In genomic region chr17:72725432-72726068, GRCh38 we compare ENCODE assay signal across 8 cellular contexts.
A peak's percentile ranks its signal among the peaks of the same experiment; 100 is the strongest.
DNase-seq lines count a peak whose midpoint lies in the region; ATAC-seq, FAIRE-seq and TF ChIP-seq lines count a peak whose summit lies in the region.

No MANE protein-coding gene starts in this region.

- intact Hi-C loops in K562 (cut with micrococcal nuclease) = loop anchor here (1.0 to 5.0 kb wide), 5 partner anchors 165 to 529 kb away; partner anchors contain the start of gene COG1

- no peak overlapping the region for H3K27ac ChIP-seq in K562 (ENCODE audit: extremely low read depth, low read depth, low read length)

- no peaks in the 10 kb centered on the region for H3K27me3 ChIP-seq in K562 (ENCODE audit: control insufficient read depth in 2 of 2, insufficient read depth in 2 of 2, low read length in 2 of 2)

- FAIRE-seq in H54 (lab: Jason Lieb, UNC) (no peak), K562 (lab: Jason Lieb, UNC) (peak; percentile 87)

- H4K20me1 ChIP-seq in K562 (replicated peaks; ENCODE audit: control insufficient read depth, insufficient read depth, low read length) = no peaks in the 10 kb centered on the region; the same call in 1 of the 2 replicates

- H3K9me1 ChIP-seq in K562 (ENCODE audit: control insufficient read depth, insufficient read depth, low read length) = no peaks in the 10 kb centered on the region

- DNase-seq in COLO668 (lab: John Stamatoyannopoulos, UW; ENCODE audit: unreplicated experiment) (peak; percentile 69), H54 (ENCODE audit: insufficient read length, low spot score) (peak; percentile 52), NCI-H1436 (lab: John Stamatoyannopoulos, UW) (peak; percentile 60), T-cell (peak in 28 of 34 experiments; percentile 6 to 56 (median 27)), K562 (ENCODE audit: extremely low read depth in 1 of 4, low spot score in 3 of 4) (peak; percentile 50 to 76 (median 70)), iPS-NIHi7 (ENCODE audit: extremely low spot score) (peak; percentile 74)
- DNase-seq in stimulated activated CD4-positive, alpha-beta T cell treated with anti-CD3 and anti-CD28 coated beads, Interleukin-15, amount 100 ng/mL, for 24 hours = peak; percentile 58

- H3K4me3 ChIP-seq in K562 = no peak overlapping the region

- no peak overlapping the region for H3K9ac ChIP-seq in K562 (ENCODE audit: insufficient read depth in 1 of 2, low read depth in 2 of 2, low read length in 2 of 2)

- CTCF ChIA-PET in T-cell (lab: Charles Lee) = interaction anchor here (0.6 to 4.3 kb wide), 16 partner anchors 7 to 1111 kb away, joined by 3 to 45 read pairs (median 5); partner anchors contain the start of gene COG1 (in 1 of the 2)
- CTCF ChIA-PET in K562 (lab: Yijun Ruan, JAX; ENCODE audit: low intra/inter-chr PET ratio) = interaction anchor here (0.6 to 5.5 kb wide), 7 partner anchors 464 to 704 kb away, joined by 3 to 72 read pairs (median 4); partner anchors contain the start of gene COG1

- peak; percentile 75 to 88 (median 84) for TF ChIP-seq CTCF in K562 (IDR thresholded peaks at IDR 0.05 in 2 of 3, conservative IDR thresholded peaks at IDR 0.05 in 1 of 3; ENCODE audit: insufficient read depth in 2 of 3, low read depth in 1 of 3, low read length in 3 of 3)

- H3K36me3 ChIP-seq in K562 (ENCODE audit: control insufficient read depth, insufficient read depth, low read length) = no peaks in the 10 kb centered on the region

- no peaks in the 10 kb centered on the region for H3K27me3 Mint-ChIP-seq in T-cell

- no peak overlapping the region for H3K4me2 ChIP-seq in K562 (ENCODE audit: insufficient read depth, low read length)

- BruUV-seq in K562 (replicated peaks; lab: Mats Ljungman, UMichigan) = no TSS peak

- 0 out of 5 replicates have a peak, but pooled peaks cover 0 to 2% of the 10 kb centered on the region in 2 experiments for H3K4me1 ChIP-seq in K562 (replicated peaks in 1 of 2; ENCODE audit: control insufficient read depth in 2 of 2, insufficient read depth in 2 of 2, low read length in 2 of 2)

- no peak for TF ChIP-seq EP300 in K562 (IDR thresholded peaks at IDR 0.05; ENCODE audit: low read length)

- peak overlapping the region in 2 of 3 donors; percentile 13 to 55 for H3K4me3 Mint-ChIP-seq in T-cell

- H3K9me3 Mint-ChIP-seq in T-cell = no peaks in the 10 kb centered on the region

- TF ChIP-seq POLR2A in H54 (IDR thresholded peaks at IDR 0.05; ENCODE audit: low read depth, low read length) = no peak
- no peak for TF ChIP-seq POLR2A in K562 (conservative IDR thresholded peaks at IDR 0.05)

- in situ Hi-C loops in K562 (cut with MboI) = loop anchor here (5.0 to 10.0 kb wide), 4 partner anchors 259 to 647 kb away; no protein-coding TSS in a partner anchor

- no peak overlapping the region for H2AFZ ChIP-seq in K562 (ENCODE audit: low read depth, low read length)

- peaks cover 33 to 35% (median 33%) of the 10 kb centered on the region in 3 donors for H3K4me1 Mint-ChIP-seq in T-cell

- 14% methylated on average over 10 of the region's 10 CpGs for WGBS in K562 (ENCODE audit: insufficient coverage, low coverage, missing lambda C conversion rate)

- peak; percentile 75 to 92 for TF ChIP-seq RAD21 in K562 (CRISPR knock-in tag; conservative IDR thresholded peaks at IDR 0.05 in 1 of 2, IDR thresholded peaks at IDR 0.05 in 1 of 2)

- H3K9me3 ChIP-seq in K562 (replicated peaks; ENCODE audit: control insufficient read depth, insufficient read depth, low read depth, low read length) = no peaks in the 10 kb centered on the region

- H3K27ac Mint-ChIP-seq in T-cell = peak overlapping the region; percentile 97

- POLR2A ChIA-PET in T-cell (lab: Charles Lee) = interaction anchor here in 1 of 2 donors (0.6 kb wide), 1 partner anchor 821 kb away, joined by 3 read pairs; no protein-coding TSS in a partner anchor
- POLR2A ChIA-PET in K562 (lab: Yijun Ruan, JAX) = interaction anchor here (1.2 to 1.9 kb wide), 3 partner anchors 9 to 476 kb away, joined by 3 to 5 read pairs (median 4); no protein-coding TSS in a partner anchor

- H3K36me3 Mint-ChIP-seq in T-cell = no peaks in the 10 kb centered on the region

- H3K79me2 ChIP-seq in K562 (ENCODE audit: control insufficient read depth, insufficient read depth, low read length) = no peaks in the 10 kb centered on the region

- ATAC-seq in T-cell (replicated peaks in 1 of 4) (peak in 1 of 4 experiments; percentile 35), K562 (peak; percentile 87), HG03135 (IDR thresholded peaks at IDR 0.05; ENCODE audit: unreplicated experiment) (no peak)

TF ChIP-seq in K562, 482 proteins besides CTCF, POLR2A, EP300 and RAD21 (continues in another document):
- TF ChIP-seq, protein P1, sequence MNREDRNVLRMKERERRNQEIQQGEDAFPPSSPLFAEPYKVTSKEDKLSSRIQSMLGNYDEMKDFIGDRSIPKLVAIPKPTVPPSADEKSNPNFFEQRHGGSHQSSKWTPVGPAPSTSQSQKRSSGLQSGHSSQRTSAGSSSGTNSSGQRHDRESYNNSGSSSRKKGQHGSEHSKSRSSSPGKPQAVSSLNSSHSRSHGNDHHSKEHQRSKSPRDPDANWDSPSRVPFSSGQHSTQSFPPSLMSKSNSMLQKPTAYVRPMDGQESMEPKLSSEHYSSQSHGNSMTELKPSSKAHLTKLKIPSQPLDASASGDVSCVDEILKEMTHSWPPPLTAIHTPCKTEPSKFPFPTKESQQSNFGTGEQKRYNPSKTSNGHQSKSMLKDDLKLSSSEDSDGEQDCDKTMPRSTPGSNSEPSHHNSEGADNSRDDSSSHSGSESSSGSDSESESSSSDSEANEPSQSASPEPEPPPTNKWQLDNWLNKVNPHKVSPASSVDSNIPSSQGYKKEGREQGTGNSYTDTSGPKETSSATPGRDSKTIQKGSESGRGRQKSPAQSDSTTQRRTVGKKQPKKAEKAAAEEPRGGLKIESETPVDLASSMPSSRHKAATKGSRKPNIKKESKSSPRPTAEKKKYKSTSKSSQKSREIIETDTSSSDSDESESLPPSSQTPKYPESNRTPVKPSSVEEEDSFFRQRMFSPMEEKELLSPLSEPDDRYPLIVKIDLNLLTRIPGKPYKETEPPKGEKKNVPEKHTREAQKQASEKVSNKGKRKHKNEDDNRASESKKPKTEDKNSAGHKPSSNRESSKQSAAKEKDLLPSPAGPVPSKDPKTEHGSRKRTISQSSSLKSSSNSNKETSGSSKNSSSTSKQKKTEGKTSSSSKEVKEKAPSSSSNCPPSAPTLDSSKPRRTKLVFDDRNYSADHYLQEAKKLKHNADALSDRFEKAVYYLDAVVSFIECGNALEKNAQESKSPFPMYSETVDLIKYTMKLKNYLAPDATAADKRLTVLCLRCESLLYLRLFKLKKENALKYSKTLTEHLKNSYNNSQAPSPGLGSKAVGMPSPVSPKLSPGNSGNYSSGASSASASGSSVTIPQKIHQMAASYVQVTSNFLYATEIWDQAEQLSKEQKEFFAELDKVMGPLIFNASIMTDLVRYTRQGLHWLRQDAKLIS (CRISPR knock-in tag; IDR thresholded peaks at IDR 0.05) = no peak
- TF ChIP-seq ZNF24 (IDR thresholded peaks at IDR 0.05) (peak; percentile 16; the same call in 1 of the 2 replicates), STAG1 (CRISPR knock-in tag; IDR thresholded peaks at IDR 0.05; ENCODE audit: borderline replicate concordance) (peak; percentile 94; the same call in 1 of the 2 replicates), TFAP4 (CRISPR knock-in tag; IDR thresholded peaks at IDR 0.05; ENCODE audit: borderline replicate concordance) (0 out of 2 replicates have a peak, but pooled peaks have one; percentile 12), EHMT2 (IDR thresholded peaks at IDR 0.05) (peak; percentile 66; the same call in 1 of the 2 replicates), POLR2AphosphoS5 (IDR thresholded peaks at IDR 0.05; ENCODE audit: control insufficient read depth, insufficient read depth, low read depth, low read length) (no peak)
- TF ChIP-seq, protein P2, sequence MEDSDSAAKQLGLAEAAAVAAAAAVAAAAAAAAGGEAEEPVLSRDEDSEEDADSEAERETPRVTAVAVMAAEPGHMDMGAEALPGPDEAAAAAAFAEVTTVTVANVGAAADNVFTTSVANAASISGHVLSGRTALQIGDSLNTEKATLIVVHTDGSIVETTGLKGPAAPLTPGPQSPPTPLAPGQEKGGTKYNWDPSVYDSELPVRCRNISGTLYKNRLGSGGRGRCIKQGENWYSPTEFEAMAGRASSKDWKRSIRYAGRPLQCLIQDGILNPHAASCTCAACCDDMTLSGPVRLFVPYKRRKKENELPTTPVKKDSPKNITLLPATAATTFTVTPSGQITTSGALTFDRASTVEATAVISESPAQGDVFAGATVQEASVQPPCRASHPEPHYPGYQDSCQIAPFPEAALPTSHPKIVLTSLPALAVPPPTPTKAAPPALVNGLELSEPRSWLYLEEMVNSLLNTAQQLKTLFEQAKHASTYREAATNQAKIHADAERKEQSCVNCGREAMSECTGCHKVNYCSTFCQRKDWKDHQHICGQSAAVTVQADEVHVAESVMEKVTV (CRISPR knock-in tag; IDR thresholded peaks at IDR 0.05) = peak; percentile 52
